Comparison of ENCODE assay signal across 2 cellular contexts in the genomic region with DNA sequence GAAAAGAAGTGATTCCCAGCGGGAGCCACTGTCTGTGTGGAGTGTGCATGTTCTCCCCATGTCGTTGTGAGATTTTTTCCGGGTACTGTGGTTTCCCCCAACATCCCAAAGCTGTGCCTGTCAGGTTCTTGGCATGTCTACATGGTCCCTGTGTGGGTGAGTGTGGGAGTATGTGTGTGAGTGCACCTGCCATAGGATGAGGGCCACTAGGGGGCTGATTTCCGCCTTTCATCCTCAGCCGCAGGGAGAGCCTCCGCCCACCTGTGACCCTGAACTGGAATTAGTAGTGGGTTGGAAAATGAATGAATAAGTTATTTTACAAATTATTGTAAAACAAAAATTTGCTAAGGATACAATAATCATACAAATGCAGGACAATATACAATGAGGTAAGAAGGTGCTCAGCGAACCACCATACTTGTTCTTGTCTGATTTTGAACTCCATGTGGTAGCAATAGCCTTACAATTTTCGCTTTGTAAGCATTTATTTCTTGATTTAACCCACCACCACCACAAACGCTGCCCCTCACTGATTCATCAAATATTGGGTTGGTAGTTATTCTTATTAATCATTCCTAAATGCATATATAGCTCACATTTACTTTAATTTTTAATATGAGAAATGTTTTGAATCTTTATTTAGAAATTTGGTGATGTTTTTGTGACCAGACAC.
TF ChIP-seq lines count a peak whose summit lies in the region.

No MANE protein-coding gene starts in this region.

TF ChIP-seq in GM23338, 12 proteins besides CTCF, POLR2A, EP300 and RAD21 (continued from another document):
- TF ChIP-seq, protein P1, sequence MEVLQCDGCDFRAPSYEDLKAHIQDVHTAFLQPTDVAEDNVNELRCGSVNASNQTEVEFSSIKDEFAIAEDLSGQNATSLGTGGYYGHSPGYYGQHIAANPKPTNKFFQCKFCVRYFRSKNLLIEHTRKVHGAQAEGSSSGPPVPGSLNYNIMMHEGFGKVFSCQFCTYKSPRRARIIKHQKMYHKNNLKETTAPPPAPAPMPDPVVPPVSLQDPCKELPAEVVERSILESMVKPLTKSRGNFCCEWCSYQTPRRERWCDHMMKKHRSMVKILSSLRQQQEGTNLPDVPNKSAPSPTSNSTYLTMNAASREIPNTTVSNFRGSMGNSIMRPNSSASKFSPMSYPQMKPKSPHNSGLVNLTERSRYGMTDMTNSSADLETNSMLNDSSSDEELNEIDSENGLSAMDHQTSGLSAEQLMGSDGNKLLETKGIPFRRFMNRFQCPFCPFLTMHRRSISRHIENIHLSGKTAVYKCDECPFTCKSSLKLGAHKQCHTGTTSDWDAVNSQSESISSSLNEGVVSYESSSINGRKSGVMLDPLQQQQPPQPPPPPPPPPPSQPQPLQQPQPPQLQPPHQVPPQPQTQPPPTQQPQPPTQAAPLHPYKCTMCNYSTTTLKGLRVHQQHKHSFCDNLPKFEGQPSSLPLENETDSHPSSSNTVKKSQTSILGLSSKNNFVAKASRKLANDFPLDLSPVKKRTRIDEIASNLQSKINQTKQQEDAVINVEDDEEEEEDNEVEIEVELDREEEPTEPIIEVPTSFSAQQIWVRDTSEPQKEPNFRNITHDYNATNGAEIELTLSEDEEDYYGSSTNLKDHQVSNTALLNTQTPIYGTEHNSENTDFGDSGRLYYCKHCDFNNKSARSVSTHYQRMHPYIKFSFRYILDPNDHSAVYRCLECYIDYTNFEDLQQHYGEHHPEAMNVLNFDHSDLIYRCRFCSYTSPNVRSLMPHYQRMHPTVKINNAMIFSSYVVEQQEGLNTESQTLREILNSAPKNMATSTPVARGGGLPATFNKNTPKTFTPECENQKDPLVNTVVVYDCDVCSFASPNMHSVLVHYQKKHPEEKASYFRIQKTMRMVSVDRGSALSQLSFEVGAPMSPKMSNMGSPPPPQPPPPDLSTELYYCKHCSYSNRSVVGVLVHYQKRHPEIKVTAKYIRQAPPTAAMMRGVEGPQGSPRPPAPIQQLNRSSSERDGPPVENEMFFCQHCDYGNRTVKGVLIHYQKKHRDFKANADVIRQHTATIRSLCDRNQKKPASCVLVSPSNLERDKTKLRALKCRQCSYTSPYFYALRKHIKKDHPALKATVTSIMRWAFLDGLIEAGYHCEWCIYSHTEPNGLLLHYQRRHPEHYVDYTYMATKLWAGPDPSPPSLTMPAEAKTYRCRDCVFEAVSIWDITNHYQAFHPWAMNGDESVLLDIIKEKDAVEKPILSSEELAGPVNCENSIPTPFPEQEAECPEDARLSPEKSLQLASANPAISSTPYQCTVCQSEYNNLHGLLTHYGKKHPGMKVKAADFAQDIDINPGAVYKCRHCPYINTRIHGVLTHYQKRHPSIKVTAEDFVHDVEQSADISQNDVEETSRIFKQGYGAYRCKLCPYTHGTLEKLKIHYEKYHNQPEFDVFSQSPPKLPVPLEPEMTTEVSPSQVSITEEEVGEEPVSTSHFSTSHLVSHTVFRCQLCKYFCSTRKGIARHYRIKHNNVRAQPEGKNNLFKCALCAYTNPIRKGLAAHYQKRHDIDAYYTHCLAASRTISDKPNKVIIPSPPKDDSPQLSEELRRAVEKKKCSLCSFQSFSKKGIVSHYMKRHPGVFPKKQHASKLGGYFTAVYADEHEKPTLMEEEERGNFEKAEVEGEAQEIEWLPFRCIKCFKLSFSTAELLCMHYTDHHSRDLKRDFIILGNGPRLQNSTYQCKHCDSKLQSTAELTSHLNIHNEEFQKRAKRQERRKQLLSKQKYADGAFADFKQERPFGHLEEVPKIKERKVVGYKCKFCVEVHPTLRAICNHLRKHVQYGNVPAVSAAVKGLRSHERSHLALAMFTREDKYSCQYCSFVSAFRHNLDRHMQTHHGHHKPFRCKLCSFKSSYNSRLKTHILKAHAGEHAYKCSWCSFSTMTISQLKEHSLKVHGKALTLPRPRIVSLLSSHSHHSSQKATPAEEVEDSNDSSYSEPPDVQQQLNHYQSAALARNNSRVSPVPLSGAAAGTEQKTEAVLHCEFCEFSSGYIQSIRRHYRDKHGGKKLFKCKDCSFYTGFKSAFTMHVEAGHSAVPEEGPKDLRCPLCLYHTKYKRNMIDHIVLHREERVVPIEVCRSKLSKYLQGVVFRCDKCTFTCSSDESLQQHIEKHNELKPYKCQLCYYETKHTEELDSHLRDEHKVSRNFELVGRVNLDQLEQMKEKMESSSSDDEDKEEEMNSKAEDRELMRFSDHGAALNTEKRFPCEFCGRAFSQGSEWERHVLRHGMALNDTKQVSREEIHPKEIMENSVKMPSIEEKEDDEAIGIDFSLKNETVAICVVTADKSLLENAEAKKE (CRISPR knock-in tag; IDR thresholded peaks at IDR 0.05) = no peak
- TF ChIP-seq JUNB (IDR thresholded peaks at IDR 0.05; ENCODE audit: unreplicated experiment) (no peak), EZH2 (IDR thresholded peaks at IDR 0.05; ENCODE audit: low read depth, unreplicated experiment) (no peak), CREB1 (CRISPR knock-in tag; IDR thresholded peaks at IDR 0.05; ENCODE audit: low read depth) (no peak), NANOG (IDR thresholded peaks at IDR 0.05; ENCODE audit: borderline replicate concordance) (no peak), ZNF331 (CRISPR knock-in tag; IDR thresholded peaks at IDR 0.05; ENCODE audit: low read depth) (no peak), STAT1 (IDR thresholded peaks at IDR 0.05; ENCODE audit: unreplicated experiment) (no peak), POLR2AphosphoS5 (IDR thresholded peaks at IDR 0.05; ENCODE audit: low read depth) (no peak), ZNF114 (CRISPR knock-in tag; IDR thresholded peaks at IDR 0.05) (no peak)
- TF ChIP-seq, protein P2, sequence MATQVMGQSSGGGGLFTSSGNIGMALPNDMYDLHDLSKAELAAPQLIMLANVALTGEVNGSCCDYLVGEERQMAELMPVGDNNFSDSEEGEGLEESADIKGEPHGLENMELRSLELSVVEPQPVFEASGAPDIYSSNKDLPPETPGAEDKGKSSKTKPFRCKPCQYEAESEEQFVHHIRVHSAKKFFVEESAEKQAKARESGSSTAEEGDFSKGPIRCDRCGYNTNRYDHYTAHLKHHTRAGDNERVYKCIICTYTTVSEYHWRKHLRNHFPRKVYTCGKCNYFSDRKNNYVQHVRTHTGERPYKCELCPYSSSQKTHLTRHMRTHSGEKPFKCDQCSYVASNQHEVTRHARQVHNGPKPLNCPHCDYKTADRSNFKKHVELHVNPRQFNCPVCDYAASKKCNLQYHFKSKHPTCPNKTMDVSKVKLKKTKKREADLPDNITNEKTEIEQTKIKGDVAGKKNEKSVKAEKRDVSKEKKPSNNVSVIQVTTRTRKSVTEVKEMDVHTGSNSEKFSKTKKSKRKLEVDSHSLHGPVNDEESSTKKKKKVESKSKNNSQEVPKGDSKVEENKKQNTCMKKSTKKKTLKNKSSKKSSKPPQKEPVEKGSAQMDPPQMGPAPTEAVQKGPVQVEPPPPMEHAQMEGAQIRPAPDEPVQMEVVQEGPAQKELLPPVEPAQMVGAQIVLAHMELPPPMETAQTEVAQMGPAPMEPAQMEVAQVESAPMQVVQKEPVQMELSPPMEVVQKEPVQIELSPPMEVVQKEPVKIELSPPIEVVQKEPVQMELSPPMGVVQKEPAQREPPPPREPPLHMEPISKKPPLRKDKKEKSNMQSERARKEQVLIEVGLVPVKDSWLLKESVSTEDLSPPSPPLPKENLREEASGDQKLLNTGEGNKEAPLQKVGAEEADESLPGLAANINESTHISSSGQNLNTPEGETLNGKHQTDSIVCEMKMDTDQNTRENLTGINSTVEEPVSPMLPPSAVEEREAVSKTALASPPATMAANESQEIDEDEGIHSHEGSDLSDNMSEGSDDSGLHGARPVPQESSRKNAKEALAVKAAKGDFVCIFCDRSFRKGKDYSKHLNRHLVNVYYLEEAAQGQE (IDR thresholded peaks at IDR 0.05; ENCODE audit: unreplicated experiment) = no peak

TF ChIP-seq in WTC11, 78 proteins besides CTCF, POLR2A, EP300 and RAD21 (continued from another document):
- TF ChIP-seq, protein P3, sequence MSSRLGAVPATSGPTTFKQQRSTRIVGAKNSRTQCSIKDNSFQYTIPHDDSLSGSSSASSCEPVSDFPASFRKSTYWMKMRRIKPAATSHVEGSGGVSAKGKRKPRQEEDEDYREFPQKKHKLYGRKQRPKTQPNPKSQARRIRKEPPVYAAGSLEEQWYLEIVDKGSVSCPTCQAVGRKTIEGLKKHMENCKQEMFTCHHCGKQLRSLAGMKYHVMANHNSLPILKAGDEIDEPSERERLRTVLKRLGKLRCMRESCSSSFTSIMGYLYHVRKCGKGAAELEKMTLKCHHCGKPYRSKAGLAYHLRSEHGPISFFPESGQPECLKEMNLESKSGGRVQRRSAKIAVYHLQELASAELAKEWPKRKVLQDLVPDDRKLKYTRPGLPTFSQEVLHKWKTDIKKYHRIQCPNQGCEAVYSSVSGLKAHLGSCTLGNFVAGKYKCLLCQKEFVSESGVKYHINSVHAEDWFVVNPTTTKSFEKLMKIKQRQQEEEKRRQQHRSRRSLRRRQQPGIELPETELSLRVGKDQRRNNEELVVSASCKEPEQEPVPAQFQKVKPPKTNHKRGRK (CRISPR knock-in tag; IDR thresholded peaks at IDR 0.05; ENCODE audit: borderline replicate concordance) = no peak
- TF ChIP-seq RORB (CRISPR knock-in tag; IDR thresholded peaks at IDR 0.05) (no peak), MXD4 (CRISPR knock-in tag; IDR thresholded peaks at IDR 0.05; ENCODE audit: borderline replicate concordance) (no peak), SOX15 (CRISPR knock-in tag; IDR thresholded peaks at IDR 0.05) (no peak), MYBL2 (CRISPR knock-in tag; IDR thresholded peaks at IDR 0.05) (no peak), OVOL2 (CRISPR knock-in tag; IDR thresholded peaks at IDR 0.05; ENCODE audit: borderline replicate concordance) (no peak), GABPB1 (CRISPR knock-in tag; IDR thresholded peaks at IDR 0.05) (no peak), TP53 (CRISPR knock-in tag; IDR thresholded peaks at IDR 0.05) (no peak), TEAD1 (CRISPR knock-in tag; IDR thresholded peaks at IDR 0.05) (no peak), EMX1 (CRISPR knock-in tag; IDR thresholded peaks at IDR 0.05) (no peak), FOXK1 (CRISPR knock-in tag; IDR thresholded peaks at IDR 0.05) (no peak)
- TF ChIP-seq, protein P4, sequence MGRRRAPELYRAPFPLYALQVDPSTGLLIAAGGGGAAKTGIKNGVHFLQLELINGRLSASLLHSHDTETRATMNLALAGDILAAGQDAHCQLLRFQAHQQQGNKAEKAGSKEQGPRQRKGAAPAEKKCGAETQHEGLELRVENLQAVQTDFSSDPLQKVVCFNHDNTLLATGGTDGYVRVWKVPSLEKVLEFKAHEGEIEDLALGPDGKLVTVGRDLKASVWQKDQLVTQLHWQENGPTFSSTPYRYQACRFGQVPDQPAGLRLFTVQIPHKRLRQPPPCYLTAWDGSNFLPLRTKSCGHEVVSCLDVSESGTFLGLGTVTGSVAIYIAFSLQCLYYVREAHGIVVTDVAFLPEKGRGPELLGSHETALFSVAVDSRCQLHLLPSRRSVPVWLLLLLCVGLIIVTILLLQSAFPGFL (CRISPR knock-in tag; IDR thresholded peaks at IDR 0.05; ENCODE audit: borderline replicate concordance) = no peak
- TF ChIP-seq, protein P5, sequence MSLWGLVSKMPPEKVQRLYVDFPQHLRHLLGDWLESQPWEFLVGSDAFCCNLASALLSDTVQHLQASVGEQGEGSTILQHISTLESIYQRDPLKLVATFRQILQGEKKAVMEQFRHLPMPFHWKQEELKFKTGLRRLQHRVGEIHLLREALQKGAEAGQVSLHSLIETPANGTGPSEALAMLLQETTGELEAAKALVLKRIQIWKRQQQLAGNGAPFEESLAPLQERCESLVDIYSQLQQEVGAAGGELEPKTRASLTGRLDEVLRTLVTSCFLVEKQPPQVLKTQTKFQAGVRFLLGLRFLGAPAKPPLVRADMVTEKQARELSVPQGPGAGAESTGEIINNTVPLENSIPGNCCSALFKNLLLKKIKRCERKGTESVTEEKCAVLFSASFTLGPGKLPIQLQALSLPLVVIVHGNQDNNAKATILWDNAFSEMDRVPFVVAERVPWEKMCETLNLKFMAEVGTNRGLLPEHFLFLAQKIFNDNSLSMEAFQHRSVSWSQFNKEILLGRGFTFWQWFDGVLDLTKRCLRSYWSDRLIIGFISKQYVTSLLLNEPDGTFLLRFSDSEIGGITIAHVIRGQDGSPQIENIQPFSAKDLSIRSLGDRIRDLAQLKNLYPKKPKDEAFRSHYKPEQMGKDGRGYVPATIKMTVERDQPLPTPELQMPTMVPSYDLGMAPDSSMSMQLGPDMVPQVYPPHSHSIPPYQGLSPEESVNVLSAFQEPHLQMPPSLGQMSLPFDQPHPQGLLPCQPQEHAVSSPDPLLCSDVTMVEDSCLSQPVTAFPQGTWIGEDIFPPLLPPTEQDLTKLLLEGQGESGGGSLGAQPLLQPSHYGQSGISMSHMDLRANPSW (CRISPR knock-in tag; conservative IDR thresholded peaks at IDR 0.05; ENCODE audit: low read depth) = no peak
- TF ChIP-seq, protein P6, sequence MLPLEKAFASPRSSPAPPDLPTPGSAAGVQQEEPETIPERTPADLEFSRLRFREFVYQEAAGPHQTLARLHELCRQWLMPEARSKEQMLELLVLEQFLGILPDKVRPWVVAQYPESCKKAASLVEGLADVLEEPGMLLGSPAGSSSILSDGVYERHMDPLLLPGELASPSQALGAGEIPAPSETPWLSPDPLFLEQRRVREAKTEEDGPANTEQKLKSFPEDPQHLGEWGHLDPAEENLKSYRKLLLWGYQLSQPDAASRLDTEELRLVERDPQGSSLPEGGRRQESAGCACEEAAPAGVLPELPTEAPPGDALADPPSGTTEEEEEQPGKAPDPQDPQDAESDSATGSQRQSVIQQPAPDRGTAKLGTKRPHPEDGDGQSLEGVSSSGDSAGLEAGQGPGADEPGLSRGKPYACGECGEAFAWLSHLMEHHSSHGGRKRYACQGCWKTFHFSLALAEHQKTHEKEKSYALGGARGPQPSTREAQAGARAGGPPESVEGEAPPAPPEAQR (CRISPR knock-in tag; IDR thresholded peaks at IDR 0.05) = no peak
- TF ChIP-seq, protein P7, sequence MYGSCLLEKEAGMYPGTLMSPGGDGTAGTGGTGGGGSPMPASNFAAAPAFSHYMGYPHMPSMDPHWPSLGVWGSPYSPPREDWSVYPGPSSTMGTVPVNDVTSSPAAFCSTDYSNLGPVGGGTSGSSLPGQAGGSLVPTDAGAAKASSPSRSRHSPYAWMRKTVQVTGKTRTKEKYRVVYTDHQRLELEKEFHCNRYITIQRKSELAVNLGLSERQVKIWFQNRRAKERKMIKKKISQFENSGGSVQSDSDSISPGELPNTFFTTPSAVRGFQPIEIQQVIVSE (CRISPR knock-in tag; IDR thresholded peaks at IDR 0.05; ENCODE audit: borderline replicate concordance) = no peak
- TF ChIP-seq, protein P8, sequence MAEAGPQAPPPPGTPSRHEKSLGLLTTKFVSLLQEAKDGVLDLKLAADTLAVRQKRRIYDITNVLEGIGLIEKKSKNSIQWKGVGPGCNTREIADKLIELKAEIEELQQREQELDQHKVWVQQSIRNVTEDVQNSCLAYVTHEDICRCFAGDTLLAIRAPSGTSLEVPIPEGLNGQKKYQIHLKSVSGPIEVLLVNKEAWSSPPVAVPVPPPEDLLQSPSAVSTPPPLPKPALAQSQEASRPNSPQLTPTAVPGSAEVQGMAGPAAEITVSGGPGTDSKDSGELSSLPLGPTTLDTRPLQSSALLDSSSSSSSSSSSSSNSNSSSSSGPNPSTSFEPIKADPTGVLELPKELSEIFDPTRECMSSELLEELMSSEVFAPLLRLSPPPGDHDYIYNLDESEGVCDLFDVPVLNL (CRISPR knock-in tag; IDR thresholded peaks at IDR 0.05; ENCODE audit: borderline replicate concordance, low read depth) = no peak
